9 cellular contexts compared by ENCODE assay signal in genomic region chr5:179633501-179634369, GRCh38. TPM values are rescaled to one million over a fixed set of nuclear protein-coding genes. Genes with fewer than 3 reads are reported as not detected.
DNase-seq lines count a peak whose midpoint lies in the region; ATAC-seq and TF ChIP-seq lines count a peak whose summit lies in the region.
"Not testable (repeated sequence)": the region's sequence is repeated elsewhere in the genome, so short reads cannot be mapped to it uniquely, and the experiment has no call there.
"Had no signal": no experiment of that assay in that cellular context is flagged by ENCODE, and none has a peak within 500 bp of the region (broad histone marks: within the 10 kb centered on the region; RNA-seq: fewer than 3 reads in every experiment).

No MANE protein-coding gene starts in this region.

- H2AFZ ChIP-seq in OCI-LY7 (ENCODE audit: low read length); osteoblast (ENCODE audit: low read length): not testable (repeated sequence)

- H3K9me2 ChIP-seq in OCI-LY7 (ENCODE audit: insufficient read depth, low read length): not testable (repeated sequence)

- ATAC-seq in GM18505 (IDR thresholded peaks at IDR 0.05; ENCODE audit: unreplicated experiment) (peak; percentile 26), GM21717 (IDR thresholded peaks at IDR 0.05; ENCODE audit: unreplicated experiment) (peak; percentile 62), HG03103 (IDR thresholded peaks at IDR 0.05; ENCODE audit: low read depth, unreplicated experiment) (peak; percentile 43)
- peak; percentile 72 for ATAC-seq in activated naive CD8-positive, alpha-beta T cell treated with anti-CD3 and anti-CD28 coated beads, Interleukin-2, amount 10 ng/mL, durations not matched to agents 7 days and 5 days (ENCODE audit: low read depth)

- peak overlapping the region; percentile 61 for H3K4me3 Mint-ChIP-seq in activated naive CD8-positive, alpha-beta T cell treated with anti-CD3 and anti-CD28 coated beads, Interleukin-2, amount 10 ng/mL, durations not matched to agents 7 days and 5 days

- DNase-seq in OCI-LY7 (ENCODE audit: low spot score); activated naive CD8-positive, alpha-beta T cell treated with anti-CD3 and anti-CD28 coated beads, Interleukin-2, amount 10 ng/mL, durations not matched to agents 7 days and 5 days; foreskin fibroblast; osteoblast (ENCODE audit: insufficient read length, low spot score, missing footprints); vagina (ENCODE audit: extremely low spot score in 2 of 2): not testable (repeated sequence)

- BruUV-seq in OCI-LY7 (replicated peaks; lab: Mats Ljungman, UMichigan): not testable (repeated sequence)

- H3K9me3 Mint-ChIP-seq in activated naive CD8-positive, alpha-beta T cell treated with anti-CD3 and anti-CD28 coated beads, Interleukin-2, amount 10 ng/mL, durations not matched to agents 7 days and 5 days: not testable (repeated sequence)

- not testable (repeated sequence) for H3K27ac Mint-ChIP-seq in activated naive CD8-positive, alpha-beta T cell treated with anti-CD3 and anti-CD28 coated beads, Interleukin-2, amount 10 ng/mL, durations not matched to agents 7 days and 5 days

- H3K27me3 ChIP-seq in osteoblast (ENCODE audit: insufficient read depth, low read length); vagina: not testable (repeated sequence)

- CTCF ChIA-PET in OCI-LY7 (lab: Charles Lee; ENCODE audit: unreplicated experiment): not testable (repeated sequence)

- intact Hi-C loops in OCI-LY7 (cut with micrococcal nuclease; ENCODE audit: unreplicated experiment); vagina (cut with DNase I): not testable (repeated sequence)

- TF ChIP-seq POLR2A in GM18505 (IDR thresholded peaks at IDR 0.05; ENCODE audit: borderline replicate concordance, extremely low read depth, insufficient read depth, insufficient read length); vagina (IDR thresholded peaks at IDR 0.05): not testable (repeated sequence)

- not testable (repeated sequence) for H3K4me1 Mint-ChIP-seq in activated naive CD8-positive, alpha-beta T cell treated with anti-CD3 and anti-CD28 coated beads, Interleukin-2, amount 10 ng/mL, durations not matched to agents 7 days and 5 days

- H3K79me2 ChIP-seq in OCI-LY7 (ENCODE audit: insufficient read depth, low read depth, low read length); osteoblast (ENCODE audit: insufficient read depth, low read length): not testable (repeated sequence)

- H3K36me3 Mint-ChIP-seq in activated naive CD8-positive, alpha-beta T cell treated with anti-CD3 and anti-CD28 coated beads, Interleukin-2, amount 10 ng/mL, durations not matched to agents 7 days and 5 days: not testable (repeated sequence)

- POLR2A ChIA-PET in OCI-LY7 (lab: Charles Lee): interaction anchor here (0.7 kb wide), 1 partner anchor 10 kb away, joined by 4 read pairs; the partner anchor contains the start of gene HNRNPH1
- POLR2A ChIA-PET in activated naive CD8-positive, alpha-beta T cell treated with anti-CD3 and anti-CD28 coated beads, Interleukin-2, amount 10 ng/mL, durations not matched to agents 7 days and 5 days (lab: Charles Lee): interaction anchor here (0.6 to 1.5 kb wide), 3 partner anchors 10 to 39 kb away, joined by 3 to 7 read pairs (median 4); partner anchors contain the start of gene HNRNPH1

- not testable (repeated sequence) for H3K27me3 Mint-ChIP-seq in activated naive CD8-positive, alpha-beta T cell treated with anti-CD3 and anti-CD28 coated beads, Interleukin-2, amount 10 ng/mL, durations not matched to agents 7 days and 5 days

- H3K27ac ChIP-seq in OCI-LY7 (ENCODE audit: low read depth, low read length, poor library complexity, severe bottlenecking); osteoblast (ENCODE audit: low read depth, low read length); vagina: not testable (repeated sequence)

- H3K4me3 ChIP-seq in OCI-LY7 (ENCODE audit: low read depth, low read length, poor library complexity, severe bottlenecking): peak overlapping the region; percentile 34
- peak overlapping the region; percentile 47 to 55 for H3K4me3 ChIP-seq in foreskin fibroblast (ENCODE audit: low read depth in 1 of 2, low read length in 2 of 2)
- H3K4me3 ChIP-seq in osteoblast (ENCODE audit: insufficient read depth, low read length): peak overlapping the region; percentile 59
- H3K4me3 ChIP-seq in vagina: peak overlapping the region; percentile 26 to 35

- H3K4me2 ChIP-seq in OCI-LY7 (ENCODE audit: low read length) (peak overlapping the region; percentile 39; the same call in 1 of the 2 replicates), osteoblast (ENCODE audit: insufficient read depth, low read length) (peak overlapping the region; percentile 70)

- H3K9me3 ChIP-seq in OCI-LY7 (ENCODE audit: low read length); osteoblast (ENCODE audit: low read depth, low read length); vagina: not testable (repeated sequence)

- H4K20me1 ChIP-seq in OCI-LY7 (ENCODE audit: insufficient read depth, low read length); osteoblast (ENCODE audit: insufficient read depth, low read length): not testable (repeated sequence)

- H3K4me1 ChIP-seq in OCI-LY7 (ENCODE audit: insufficient read depth, low read length, poor library complexity, severe bottlenecking); osteoblast (ENCODE audit: insufficient read depth, low read length); vagina: not testable (repeated sequence)

- H3K36me3 ChIP-seq in OCI-LY7 (ENCODE audit: insufficient read depth, low read length); osteoblast (ENCODE audit: insufficient read depth, low read length); vagina: not testable (repeated sequence)

- not testable (repeated sequence) for TF ChIP-seq CTCF in OCI-LY7 (conservative IDR thresholded peaks at IDR 0.05; ENCODE audit: low read length); foreskin fibroblast (IDR thresholded peaks at IDR 0.05; ENCODE audit: low read depth, low read length); osteoblast (IDR thresholded peaks at IDR 0.05; ENCODE audit: extremely low read depth, low read depth, low read length); vagina (IDR thresholded peaks at IDR 0.05)

RNA-seq across cellular contexts. Expression of gene HNRNPH1, which starts 10.3 kb away (rescaled TPM):
- 814 and 1,035 TPM in 2 replicates for total RNA-seq in OCI-LY7 (2014; rRNA removed; shearing (Covaris generic))
- total RNA-seq in OCI-LY7 (2022) (959 and 1,011 TPM in 2 replicates), osteoblast (354 and 368 TPM in 2 replicates), vagina (483 TPM)
- 1,000 to 10,000 TPM; 1,103 to 1,162 TPM for total RNA-seq in activated naive CD8-positive, alpha-beta T cell treated with anti-CD3 and anti-CD28 coated beads, Interleukin-2, amount 10 ng/mL, durations not matched to agents 7 days and 5 days

RNA-seq across cellular contexts. Expression of gene CBY3, which starts 47.1 kb away (rescaled TPM):
- 0.21 TPM in 1 of 2 replicates, not detected in the other for total RNA-seq in OCI-LY7 (2014; rRNA removed; shearing (Covaris generic))
- total RNA-seq in OCI-LY7 (2022) (not detected in 2 replicates), osteoblast (not detected in 2 replicates), vagina (not detected)
- under 1 TPM in 1 of 2 experiments, not detected in 1; 0.40 TPM for total RNA-seq in activated naive CD8-positive, alpha-beta T cell treated with anti-CD3 and anti-CD28 coated beads, Interleukin-2, amount 10 ng/mL, durations not matched to agents 7 days and 5 days
- total RNA-seq: H4 had no signal
